In the genomic region with DNA sequence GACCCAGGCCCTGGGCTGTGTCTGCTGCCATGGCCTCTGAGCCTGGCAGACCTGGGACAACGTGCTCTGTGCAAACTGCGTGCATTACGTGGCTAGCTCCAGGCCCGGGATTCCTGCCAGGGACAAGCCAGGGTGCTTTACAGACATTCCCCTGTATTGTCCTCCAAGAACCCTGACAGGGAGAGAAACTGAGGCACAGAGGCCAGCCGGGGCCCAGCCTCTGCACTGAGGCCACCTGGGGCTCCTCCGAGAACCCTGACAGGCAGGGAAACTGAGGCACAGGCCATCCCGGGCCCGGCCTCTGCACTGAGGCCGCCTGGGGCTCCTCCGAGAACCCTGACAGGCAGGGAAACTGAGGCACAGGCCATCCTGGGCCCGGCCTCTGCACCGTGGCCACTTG, we compare ENCODE assay signal across 20 cellular contexts.
DNase-seq lines count a peak whose midpoint lies in the region; ATAC-seq, FAIRE-seq and TF ChIP-seq lines count a peak whose summit lies in the region.
"Had no signal": no experiment of that assay in that cellular context is flagged by ENCODE, and none has a peak within 500 bp of the region (broad histone marks: within the 10 kb centered on the region; RNA-seq: fewer than 3 reads in every experiment).

No MANE protein-coding gene starts in this region.

- no peaks in the 10 kb centered on the region for H3K36me3 ChIP-seq in heart left ventricle
- no peaks in the 10 kb centered on the region for H3K36me3 ChIP-seq in right atrium auricular region
- H3K36me3 ChIP-seq in kidney (ENCODE audit: control insufficient read depth in 1 of 2, insufficient read depth in 2 of 2, low read length in 2 of 2): no peaks in the 10 kb centered on the region
- H3K36me3 ChIP-seq in upper lobe of right lung: no peaks in the 10 kb centered on the region
- H3K36me3 ChIP-seq in BE2C: no peaks in the 10 kb centered on the region
- H3K36me3 ChIP-seq: MG63, Peyer's patch had no signal

- TF ChIP-seq CTCF in heart left ventricle (IDR thresholded peaks at IDR 0.05) (no peak), right atrium auricular region (IDR thresholded peaks at IDR 0.05) (no peak), kidney (IDR thresholded peaks at IDR 0.05; ENCODE audit: borderline replicate concordance, extremely low read depth, insufficient read depth) (no peak), osteocyte (IDR thresholded peaks at IDR 0.05) (no peak), upper lobe of right lung (IDR thresholded peaks at IDR 0.05) (no peak), BE2C (IDR thresholded peaks at IDR 0.05; ENCODE audit: low read depth, low read length) (no peak)

- H3K27ac ChIP-seq in heart left ventricle (no peak overlapping the region), right atrium auricular region (no peak overlapping the region), kidney (ENCODE audit: low read depth in 2 of 2, low read length in 2 of 2) (no peak overlapping the region), upper lobe of right lung (no peak overlapping the region)
- H3K27ac ChIP-seq: Peyer's patch had no signal

- H3K27ac Mint-ChIP-seq in osteocyte (ENCODE audit: unreplicated experiment): no peak overlapping the region
- H3K27ac Mint-ChIP-seq: CD4-positive, CD25-positive, alpha-beta regulatory T cell; HFFc6 had no signal

- H3K9me3 Mint-ChIP-seq in osteocyte (ENCODE audit: unreplicated experiment): no peaks in the 10 kb centered on the region
- H3K9me3 Mint-ChIP-seq: HFFc6 had no signal

- peaks cover 42% of the 10 kb centered on the region for H3K27me3 Mint-ChIP-seq in osteocyte (ENCODE audit: unreplicated experiment)

- ATAC-seq in heart left ventricle (no peak), upper lobe of right lung (no peak), GM18907 (IDR thresholded peaks at IDR 0.05; ENCODE audit: unreplicated experiment) (no peak)

- H3K9me3 ChIP-seq in heart left ventricle: peaks cover 0 to 7% (median 0%) of the 10 kb centered on the region in 12 donors
- peaks cover 0 to 8% of the 10 kb centered on the region in 2 donors for H3K9me3 ChIP-seq in right atrium auricular region
- H3K9me3 ChIP-seq in kidney (ENCODE audit: control insufficient read depth in 1 of 2, low read length in 2 of 2): peaks cover 0 to 6% of the 10 kb centered on the region in 2 donors
- no peaks in the 10 kb centered on the region for H3K9me3 ChIP-seq in upper lobe of right lung
- no peaks in the 10 kb centered on the region for H3K9me3 ChIP-seq in BE2C
- H3K9me3 ChIP-seq: Caco-2, MG63, Peyer's patch had no signal

- H3K27me3 ChIP-seq in heart left ventricle: peaks cover 0 to 54% (median 10%) of the 10 kb centered on the region in 9 donors
- H3K27me3 ChIP-seq in right atrium auricular region: no peaks in the 10 kb centered on the region
- H3K27me3 ChIP-seq in upper lobe of right lung: peaks cover 36% of the 10 kb centered on the region
- peaks cover 32% of the 10 kb centered on the region for H3K27me3 ChIP-seq in BE2C
- H3K27me3 ChIP-seq: Peyer's patch had no signal

- no peak for FAIRE-seq in kidney (lab: Jason Lieb, UNC)
- FAIRE-seq: H54 had no signal

- no peaks in the 10 kb centered on the region for H3K36me3 Mint-ChIP-seq in osteocyte (ENCODE audit: unreplicated experiment)
- H3K36me3 Mint-ChIP-seq: CD4-positive, CD25-positive, alpha-beta regulatory T cell had no signal

- no peak for TF ChIP-seq POLR2A in heart left ventricle (IDR thresholded peaks at IDR 0.05)

- no peaks in the 10 kb centered on the region for H3K4me1 ChIP-seq in heart left ventricle
- H3K4me1 ChIP-seq in right atrium auricular region: no peaks in the 10 kb centered on the region
- peaks cover 0 to 2% of the 10 kb centered on the region in 2 donors for H3K4me1 ChIP-seq in kidney (ENCODE audit: control insufficient read depth in 1 of 2, insufficient read depth in 1 of 2, low read depth in 1 of 2, low read length in 2 of 2)
- H3K4me1 ChIP-seq in upper lobe of right lung: no peaks in the 10 kb centered on the region
- no peaks in the 10 kb centered on the region for H3K4me1 ChIP-seq in BE2C
- H3K4me1 ChIP-seq: Caco-2, Peyer's patch had no signal

- H3K4me3 Mint-ChIP-seq in osteocyte (ENCODE audit: unreplicated experiment): no peak overlapping the region
- H3K4me3 Mint-ChIP-seq: CD4-positive, CD25-positive, alpha-beta regulatory T cell; HFFc6 had no signal

- intact Hi-C loops in heart left ventricle (cut with DNase I) (no loop called here), kidney (cut with DNase I) (no loop called here), upper lobe of right lung (cut with DNase I) (no loop called here)

- H3K4me3 ChIP-seq in heart left ventricle: no peak overlapping the region
- H3K4me3 ChIP-seq in right atrium auricular region: no peak overlapping the region
- H3K4me3 ChIP-seq in kidney (ENCODE audit: low read length in 2 of 2): no peak overlapping the region
- no peak overlapping the region for H3K4me3 ChIP-seq in upper lobe of right lung
- no peak overlapping the region for H3K4me3 ChIP-seq in BE2C (ENCODE audit: low read depth, low read length)
- H3K4me3 ChIP-seq: MG63, Peyer's patch had no signal

- H3K9ac ChIP-seq in kidney (ENCODE audit: low read length in 2 of 2): no peak overlapping the region

- 86 to 93% (median 89%) methylated on average over 8 to 12 of the region's 12 CpGs for WGBS in heart left ventricle, 4 donors

- DNase-seq in heart left ventricle: peak in 3 of 5 donors; percentile 7 to 15 (median 14)
- no peak for DNase-seq in right atrium auricular region (ENCODE audit: low spot score)
- peak; percentile 52 for DNase-seq in kidney
- peak; percentile 75 for DNase-seq in osteocyte (ENCODE audit: extremely low spot score, unreplicated experiment)
- DNase-seq in upper lobe of right lung: peak; percentile 30
- DNase-seq in cerebellar cortex (ENCODE audit: low spot score): no peak
- DNase-seq in BE2C: no peak
- DNase-seq: AML-193; CD4-positive, CD25-positive, alpha-beta regulatory T cell; HFFc6; IMR-90; Karpas-422; MG63; NCI-H1092; NCI-H2081 treated with DMSO at 0.1 percent for 48 hours; NCI-H510A treated with DMSO at 0.1 percent for 48 hours had no signal

- no peaks in the 10 kb centered on the region for H3K4me1 Mint-ChIP-seq in osteocyte (ENCODE audit: unreplicated experiment)
- H3K4me1 Mint-ChIP-seq: CD4-positive, CD25-positive, alpha-beta regulatory T cell had no signal

Comparison
In these comparisons a context has a peak if more than half of its experiments do, and no peak if none do; other contexts are left out.
1. DNase-seq: peak in heart left ventricle (3 of 5), kidney (single experiment), osteocyte (single experiment) and upper lobe of right lung (single experiment); none in right atrium auricular region (single experiment), cerebellar cortex (single experiment) and BE2C (single experiment).